Comparison of ENCODE assay signal across 14 cellular contexts in the genomic region with DNA sequence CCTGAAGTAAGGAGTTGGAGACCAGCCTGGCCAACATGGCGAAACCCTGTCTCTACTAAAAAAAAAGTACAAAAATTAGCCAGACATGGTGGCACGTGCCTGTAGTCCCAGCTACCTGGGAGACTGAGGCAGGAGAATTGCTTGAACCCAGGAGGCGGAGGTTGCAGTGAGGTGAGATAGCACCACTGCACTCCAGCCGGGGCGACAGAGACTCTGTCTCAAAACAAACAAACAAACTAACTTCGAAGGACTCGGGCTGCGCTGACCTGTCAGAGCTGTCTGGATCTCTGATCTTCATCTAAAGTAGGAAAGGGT. TPM values are rescaled to one million over a fixed set of nuclear protein-coding genes. Genes with fewer than 3 reads are reported as not detected.
A peak's percentile ranks its signal among the peaks of the same experiment; 100 is the strongest.
DNase-seq lines count a peak whose midpoint lies in the region; ATAC-seq, FAIRE-seq and TF ChIP-seq lines count a peak whose summit lies in the region.
"Not testable (repeated sequence)": the region's sequence is repeated elsewhere in the genome, so short reads cannot be mapped to it uniquely, and the experiment has no call there.
"Had no signal": no experiment of that assay in that cellular context is flagged by ENCODE, and none has a peak within 500 bp of the region (broad histone marks: within the 10 kb centered on the region; RNA-seq: fewer than 3 reads in every experiment).

No MANE protein-coding gene starts in this region.

- 34 to 43% methylated on average over 8 of the region's 8 CpGs for WGBS in GM23248 (ENCODE audit: low coverage in 1 of 2, low lambda C conversion rate in 2 of 2, missing lambda C conversion rate in 2 of 2), 2 experiments
- WGBS in ectodermal cell, 2 experiments, result 36 to 41% methylated on average over 8 of the region's 8 CpGs
- 12% methylated on average over 5 of the region's 8 CpGs for WGBS in HepG2 (ENCODE audit: low lambda C conversion rate)

- intact Hi-C loops in Panc1 (cut with micrococcal nuclease; ENCODE audit: unreplicated experiment); HepG2 (cut with micrococcal nuclease; ENCODE audit: unreplicated experiment): not testable (repeated sequence)

- H4K20me1 ChIP-seq in GM23248 (ENCODE audit: insufficient read depth); HepG2 (ENCODE audit: insufficient read depth, low read length): not testable (repeated sequence)
- peaks cover 20% of the 10 kb centered on the region for H4K20me1 ChIP-seq in neural progenitor cell (ENCODE audit: low read depth)

- POLR2A ChIA-PET in Panc1 (lab: Charles Lee), result not testable (repeated sequence)
- POLR2A ChIA-PET in activated CD4-positive, alpha-beta memory T cell treated with anti-CD3 and anti-CD28 coated beads, Interleukin-2, amount 10 ng/mL, durations not matched to agents 7 days and 5 days (lab: Charles Lee), result interaction anchor here (1.0 to 1.6 kb wide), 4 partner anchors 9 to 100 kb away, joined by 3 to 5 read pairs (median 4); partner anchors contain the start of gene ZNF263
- POLR2A ChIA-PET in HepG2 (lab: Yijun Ruan, JAX), result interaction anchor here (1.0 to 1.7 kb wide), 8 partner anchors 9 to 82 kb away, joined by 3 to 20 read pairs (median 4); partner anchors contain the start of gene ZNF213

- peaks cover 29% of the 10 kb centered on the region for H3K4me1 Mint-ChIP-seq in activated CD4-positive, alpha-beta memory T cell treated with anti-CD3 and anti-CD28 coated beads, Interleukin-2, amount 10 ng/mL, durations not matched to agents 7 days and 5 days
- peaks cover 21% of the 10 kb centered on the region for H3K4me1 Mint-ChIP-seq in activated naive CD8-positive, alpha-beta T cell (ENCODE audit: low read depth)
- peaks cover 27% of the 10 kb centered on the region for H3K4me1 Mint-ChIP-seq in neural progenitor cell
- peaks cover 17% of the 10 kb centered on the region for H3K4me1 Mint-ChIP-seq in type B pancreatic cell (ENCODE audit: unreplicated experiment)

- not testable (repeated sequence) for BruUV-seq in Panc1 (replicated peaks; lab: Mats Ljungman, UMichigan); HepG2 (replicated peaks; lab: Mats Ljungman, UMichigan)

- CTCF ChIA-PET in Panc1 (lab: Charles Lee); HepG2 (lab: Yijun Ruan, JAX; ENCODE audit: low intra/inter-chr PET ratio, low total read pairs): not testable (repeated sequence)
- CTCF ChIA-PET in activated CD4-positive, alpha-beta memory T cell treated with anti-CD3 and anti-CD28 coated beads, Interleukin-2, amount 10 ng/mL, durations not matched to agents 7 days and 5 days (lab: Charles Lee), result interaction anchor here (2.0 kb wide), 1 partner anchor 32 kb away, joined by 7 read pairs; no protein-coding TSS in a partner anchor

- H3K4me2 ChIP-seq in GM23248 (ENCODE audit: unreplicated experiment) (peak overlapping the region; percentile 80), HepG2 (ENCODE audit: low read depth, low read length) (peak overlapping the region; percentile 96), neural progenitor cell (peak overlapping the region; percentile 85)

- not testable (repeated sequence) for H3K9me3 Mint-ChIP-seq in activated CD4-positive, alpha-beta memory T cell treated with anti-CD3 and anti-CD28 coated beads, Interleukin-2, amount 10 ng/mL, durations not matched to agents 7 days and 5 days; activated naive CD8-positive, alpha-beta T cell (ENCODE audit: low read depth); neural progenitor cell; type B pancreatic cell

- H3F3A ChIP-seq in GM23248 (ENCODE audit: insufficient read depth) (peaks cover 22% of the 10 kb centered on the region; the same call in 1 of the 2 replicates), neural progenitor cell (ENCODE audit: low read depth) (peaks cover 29% of the 10 kb centered on the region)

- H3K9me2 ChIP-seq in GM23248 (ENCODE audit: insufficient read depth), result not testable (repeated sequence)

- TF ChIP-seq CTCF in Panc1 (IDR thresholded peaks at IDR 0.05); HepG2 (CRISPR knock-in tag; IDR thresholded peaks at IDR 0.05); neural progenitor cell (IDR thresholded peaks at IDR 0.05); type B pancreatic cell (conservative IDR thresholded peaks at IDR 0.05): not testable (repeated sequence)

- H3K79me2 ChIP-seq in GM23248 (ENCODE audit: insufficient read depth); HepG2 (ENCODE audit: insufficient read depth, low read length); neural progenitor cell (ENCODE audit: low read depth): not testable (repeated sequence)

- not testable (repeated sequence) for H3K36me3 Mint-ChIP-seq in activated CD4-positive, alpha-beta memory T cell treated with anti-CD3 and anti-CD28 coated beads, Interleukin-2, amount 10 ng/mL, durations not matched to agents 7 days and 5 days (ENCODE audit: low read depth); activated naive CD8-positive, alpha-beta T cell; neural progenitor cell; type B pancreatic cell

- not testable (repeated sequence) for H3K36me3 ChIP-seq in GM23248 (ENCODE audit: low read depth); Panc1 (ENCODE audit: control insufficient read depth, insufficient read depth, low read length); ectodermal cell (ENCODE audit: control insufficient read depth, insufficient read depth, low read length); HepG2 (replicated peaks in 1 of 2; ENCODE audit: control insufficient read depth in 1 of 2, insufficient read depth in 2 of 2, low read length in 2 of 2); neural progenitor cell

- FAIRE-seq in HepG2 (lab: Jason Lieb, UNC), result not testable (repeated sequence)

- H3K9me3 ChIP-seq in GM23248 (ENCODE audit: low read depth); Panc1 (ENCODE audit: control insufficient read depth, insufficient read depth, low read depth, low read length); ectodermal cell (ENCODE audit: control insufficient read depth, low read length); HepG2 (ENCODE audit: low read length); neural progenitor cell (ENCODE audit: low read depth): not testable (repeated sequence)

- not testable (repeated sequence) for H3K9ac ChIP-seq in GM23248; HepG2 (ENCODE audit: insufficient read depth, low read depth, low read length); neural progenitor cell

- H3K27ac Mint-ChIP-seq in activated CD4-positive, alpha-beta memory T cell treated with anti-CD3 and anti-CD28 coated beads, Interleukin-2, amount 10 ng/mL, durations not matched to agents 7 days and 5 days, result peak overlapping the region; percentile 62
- H3K27ac Mint-ChIP-seq in activated naive CD8-positive, alpha-beta T cell, result peak overlapping the region; percentile 93
- H3K27ac Mint-ChIP-seq in neural progenitor cell, result peak overlapping the region; percentile 98
- H3K27ac Mint-ChIP-seq in type B pancreatic cell, result peak overlapping the region; percentile 83

- TF ChIP-seq EP300 in HepG2 (IDR thresholded peaks at IDR 0.05; ENCODE audit: low read depth in 2 of 2, low read length in 2 of 2); HepG2 (CRISPR knock-in tag; IDR thresholded peaks at IDR 0.05; ENCODE audit: borderline replicate concordance): not testable (repeated sequence)

- in situ Hi-C loops in GM23248 (cut with MboI); Panc1 (cut with HindIII; ENCODE audit: low pct_unique_long_range_greater_than_20kb, low sequenced_read_pairs); HepG2 (cut with HindIII; ENCODE audit: extremely low pct_ligation_motif_present, low pct_unique_long_range_greater_than_20kb): not testable (repeated sequence)

- H3K4me3 ChIP-seq in GM23248 (peak overlapping the region; percentile 69), Panc1 (ENCODE audit: low read depth in 2 of 2, low read length in 2 of 2) (peak overlapping the region; percentile 64 to 85), ectodermal cell (ENCODE audit: insufficient read depth, low read depth, low read length) (peak overlapping the region; percentile 49), HepG2 (replicated peaks in 1 of 3; ENCODE audit: insufficient read depth in 1 of 3, low read depth in 2 of 3, low read length in 3 of 3) (peak overlapping the region in 2 of 3 experiments; percentile 72 to 83; a peak in 3 of 6 replicates), neural progenitor cell (peak overlapping the region; percentile 74)

- not testable (repeated sequence) for H3K4me1 ChIP-seq in GM23248 (ENCODE audit: insufficient read depth); Panc1 (ENCODE audit: control insufficient read depth, insufficient read depth, low read length); ectodermal cell (ENCODE audit: control insufficient read depth, insufficient read depth, low read length); neural progenitor cell
- peaks cover 58% of the 10 kb centered on the region for H3K4me1 ChIP-seq in HepG2 (ENCODE audit: insufficient read depth, low read length)

- not testable (repeated sequence) for TF ChIP-seq RAD21 in HepG2 (CRISPR knock-in tag; IDR thresholded peaks at IDR 0.05)

- peak overlapping the region; percentile 61 for H3K4me3 Mint-ChIP-seq in activated CD4-positive, alpha-beta memory T cell treated with anti-CD3 and anti-CD28 coated beads, Interleukin-2, amount 10 ng/mL, durations not matched to agents 7 days and 5 days
- H3K4me3 Mint-ChIP-seq in activated naive CD8-positive, alpha-beta T cell, result peak overlapping the region; percentile 84
- H3K4me3 Mint-ChIP-seq in neural progenitor cell, result peak overlapping the region; percentile 93
- H3K4me3 Mint-ChIP-seq in type B pancreatic cell, result peak overlapping the region; percentile 91

- not testable (repeated sequence) for H3K27ac ChIP-seq in GM23248; Panc1 (ENCODE audit: low read length); ectodermal cell (ENCODE audit: insufficient read depth, low read depth, low read length, poor library complexity, severe bottlenecking); HepG2 (ENCODE audit: extremely low read length, insufficient read depth, low read length); neural progenitor cell

- H3K27me3 ChIP-seq in GM23248 (replicated peaks; ENCODE audit: insufficient read depth), result peaks cover 17% of the 10 kb centered on the region
- H3K27me3 ChIP-seq in Panc1 (ENCODE audit: control insufficient read depth, insufficient read depth, low read length); HepG2 (ENCODE audit: control insufficient read depth in 1 of 2, insufficient read depth in 2 of 2, low read length in 2 of 2): not testable (repeated sequence)
- H3K27me3 ChIP-seq in ectodermal cell (ENCODE audit: control insufficient read depth, insufficient read depth, low read length, poor library complexity, severe bottlenecking), result peaks cover 93% of the 10 kb centered on the region
- peaks cover 99% of the 10 kb centered on the region for H3K27me3 ChIP-seq in neural progenitor cell

- not testable (repeated sequence) for H2AFZ ChIP-seq in GM23248; HepG2 (ENCODE audit: low read length); neural progenitor cell (replicated peaks)

- ATAC-seq in Panc1, HepG2: not testable (repeated sequence)

- DNase-seq in GM23248; Panc1 (ENCODE audit: low read depth, low spot score); activated CD4-positive, alpha-beta memory T cell treated with anti-CD3 and anti-CD28 coated beads, Interleukin-2, amount 10 ng/mL, durations not matched to agents 7 days and 5 days; HepG2 (ENCODE audit: low spot score); neural progenitor cell (ENCODE audit: low spot score); type B pancreatic cell (ENCODE audit: extremely low spot score, unreplicated experiment): not testable (repeated sequence)

- TF ChIP-seq POLR2A in HepG2 (IDR thresholded peaks at IDR 0.05; ENCODE audit: insufficient read depth in 1 of 2, low read depth in 2 of 2, low read length in 2 of 2), result not testable (repeated sequence)

- peaks cover 80% of the 10 kb centered on the region for H3K27me3 Mint-ChIP-seq in activated CD4-positive, alpha-beta memory T cell treated with anti-CD3 and anti-CD28 coated beads, Interleukin-2, amount 10 ng/mL, durations not matched to agents 7 days and 5 days
- H3K27me3 Mint-ChIP-seq in activated naive CD8-positive, alpha-beta T cell, result peaks cover 42% of the 10 kb centered on the region
- H3K27me3 Mint-ChIP-seq in neural progenitor cell (ENCODE audit: insufficient read depth, low read depth) (peaks cover 58% of the 10 kb centered on the region), type B pancreatic cell (peaks cover 94% of the 10 kb centered on the region)

RNA-seq across cellular contexts. Expression of gene OR1F1, which starts 5.8 kb away (rescaled TPM):
- total RNA-seq in GM23248 (2014; rRNA removed; shearing (Covaris generic)), result 5.3 TPM in 1 of 2 replicates, not detected in the other
- polyA plus RNA-seq in GM23248 (2016; fragmentation: Nextera tagmentation; extraction: Ambion mirVana) (not detected in 2 replicates), HepG2 (2011; rRNA removed) (0.90 and 0.97 TPM in 2 replicates)
- total RNA-seq in Panc1 (2021; ENCODE audit: unreplicated experiment) (0.26 TPM), HepG2 (2016; rRNA removed; fragmentation: Illumina TruSeq; extraction: Trizol) (not detected in 2 replicates), neural progenitor cell (ENCODE audit: low replicate concordance) (not detected in 2 replicates), type B pancreatic cell (ENCODE audit: low replicate concordance) (0.34 TPM in 1 of 2 replicates, not detected in the other)
- 0.63 TPM for polyA plus RNA-seq in Panc1 (2012; ENCODE audit: insufficient read length)
- total RNA-seq in activated CD4-positive, alpha-beta memory T cell treated with anti-CD3 and anti-CD28 coated beads, Interleukin-2, amount 10 ng/mL, durations not matched to agents 7 days and 5 days, result not detected
- polyA plus RNA-seq in ectodermal cell (2013, experiment 1 of 4), result not detected
- polyA plus RNA-seq in ectodermal cell (2013, experiment 2 of 4), result not detected
- not detected for polyA plus RNA-seq in ectodermal cell (2013, experiment 3 of 4)
- not detected for polyA plus RNA-seq in ectodermal cell (2013, experiment 4 of 4)
- total RNA-seq in HepG2 (2016; cell fraction: cytosol; rRNA removed; fragmentation: Illumina TruSeq; extraction: Trizol; ENCODE audit: low read depth), result not detected in 2 replicates
- 0.15 TPM in 1 of 2 replicates, not detected in the other for total RNA-seq in HepG2 (2016; cell fraction: insoluble cytoplasmic fraction; rRNA removed; fragmentation: Illumina TruSeq; extraction: Trizol)
- not detected in 2 replicates for total RNA-seq in HepG2 (2016; cell fraction: membrane; rRNA removed; fragmentation: Illumina TruSeq; extraction: Trizol)
- total RNA-seq in HepG2 (2016; cell fraction: nucleus; rRNA removed; fragmentation: Illumina TruSeq; extraction: Trizol), result not detected in 2 replicates
- polyA plus RNA-seq in HepG2 (2011; cell fraction: cytosol; rRNA removed), result 0.94 and 1.1 TPM in 2 replicates
- 0.88 and 1.3 TPM in 2 replicates for polyA plus RNA-seq in HepG2 (2011; cell fraction: nucleus; rRNA removed)
- 0.25 and 0.40 TPM in 2 replicates for polyA plus RNA-seq in HepG2 (2012)
- not detected in 2 replicates for polyA plus RNA-seq in HepG2 (2016; cell fraction: cytosol; fragmentation: Illumina TruSeq; extraction: Trizol; ENCODE audit: low read depth)
- polyA plus RNA-seq in HepG2 (2016; cell fraction: insoluble cytoplasmic fraction; fragmentation: Illumina TruSeq; extraction: Trizol; ENCODE audit: low read depth), result not detected in 2 replicates
- not detected in 2 replicates for polyA plus RNA-seq in HepG2 (2016; cell fraction: membrane; fragmentation: Illumina TruSeq; extraction: Trizol; ENCODE audit: low read depth)
- polyA plus RNA-seq in HepG2 (2016; cell fraction: nucleus; fragmentation: Illumina TruSeq; extraction: Trizol; ENCODE audit: insufficient read depth, low read depth), result 0.53 TPM in 1 of 2 replicates, not detected in the other
- 4.7 and 5.0 TPM in 2 replicates for polyA minus RNA-seq in HepG2 (2011; rRNA and poly(A)+ RNA removed; ENCODE audit: low replicate concordance)
- polyA minus RNA-seq in HepG2 (2011; cell fraction: cytosol; rRNA and poly(A)+ RNA removed), result 0.69 TPM in 1 of 2 replicates, not detected in the other
- polyA minus RNA-seq in HepG2 (2011; cell fraction: nucleus; rRNA and poly(A)+ RNA removed), result 0.64 TPM in 1 of 2 replicates, not detected in the other
- total RNA-seq: colonic mucosa; Daoy; omental fat pad; T-helper 2 cell treated with Interferon-gamma antibody and Interleukin-4, amounts not matched to agents 100 ng/mL and 5 ng/mL, for 36 hours; transverse colon had no signal
- polyA plus RNA-seq: adipose tissue had no signal

RNA-seq across cellular contexts. Expression of gene ZNF213, which starts 47.4 kb away (rescaled TPM):
- 7.3 and 7.7 TPM in 2 replicates for total RNA-seq in GM23248 (2014; rRNA removed; shearing (Covaris generic))
- polyA plus RNA-seq in GM23248 (2016; fragmentation: Nextera tagmentation; extraction: Ambion mirVana) (5.3 and 5.4 TPM in 2 replicates), HepG2 (2011; rRNA removed) (0.59 and 0.77 TPM in 2 replicates)
- total RNA-seq in Panc1 (2021; ENCODE audit: unreplicated experiment) (12.3 TPM), HepG2 (2016; rRNA removed; fragmentation: Illumina TruSeq; extraction: Trizol) (0.97 and 1.2 TPM in 2 replicates), neural progenitor cell (ENCODE audit: low replicate concordance) (1.3 and 4.0 TPM in 2 replicates), type B pancreatic cell (ENCODE audit: low replicate concordance) (11.6 and 13.3 TPM in 2 replicates)
- polyA plus RNA-seq in Panc1 (2012; ENCODE audit: insufficient read length), result 19.1 TPM
- 10 to 100 TPM; 10.5 to 11.6 TPM for total RNA-seq in activated CD4-positive, alpha-beta memory T cell treated with anti-CD3 and anti-CD28 coated beads, Interleukin-2, amount 10 ng/mL, durations not matched to agents 7 days and 5 days
- 9.6 TPM for polyA plus RNA-seq in ectodermal cell (2013, experiment 1 of 4)
- polyA plus RNA-seq in ectodermal cell (2013, experiment 2 of 4), result 8.5 TPM
- 8.9 TPM for polyA plus RNA-seq in ectodermal cell (2013, experiment 3 of 4)
- 9.2 TPM for polyA plus RNA-seq in ectodermal cell (2013, experiment 4 of 4)
- 0.51 and 0.71 TPM in 2 replicates for total RNA-seq in HepG2 (2016; cell fraction: cytosol; rRNA removed; fragmentation: Illumina TruSeq; extraction: Trizol; ENCODE audit: low read depth)
- total RNA-seq in HepG2 (2016; cell fraction: insoluble cytoplasmic fraction; rRNA removed; fragmentation: Illumina TruSeq; extraction: Trizol), result 0.78 and 0.92 TPM in 2 replicates
- total RNA-seq in HepG2 (2016; cell fraction: membrane; rRNA removed; fragmentation: Illumina TruSeq; extraction: Trizol), result 1.7 and 2.6 TPM in 2 replicates
- total RNA-seq in HepG2 (2016; cell fraction: nucleus; rRNA removed; fragmentation: Illumina TruSeq; extraction: Trizol), result 0.78 and 1.0 TPM in 2 replicates
- polyA plus RNA-seq in HepG2 (2011; cell fraction: cytosol; rRNA removed), result 0.38 and 0.42 TPM in 2 replicates
- polyA plus RNA-seq in HepG2 (2011; cell fraction: nucleus; rRNA removed), result 1.5 and 1.7 TPM in 2 replicates
- 2.8 and 3.3 TPM in 2 replicates for polyA plus RNA-seq in HepG2 (2012)
- polyA plus RNA-seq in HepG2 (2016; cell fraction: cytosol; fragmentation: Illumina TruSeq; extraction: Trizol; ENCODE audit: low read depth), result 1.4 and 1.9 TPM in 2 replicates
- polyA plus RNA-seq in HepG2 (2016; cell fraction: insoluble cytoplasmic fraction; fragmentation: Illumina TruSeq; extraction: Trizol; ENCODE audit: low read depth), result 2.2 and 3.9 TPM in 2 replicates
- polyA plus RNA-seq in HepG2 (2016; cell fraction: membrane; fragmentation: Illumina TruSeq; extraction: Trizol; ENCODE audit: low read depth), result 3.0 and 3.5 TPM in 2 replicates
- 2.6 and 3.8 TPM in 2 replicates for polyA plus RNA-seq in HepG2 (2016; cell fraction: nucleus; fragmentation: Illumina TruSeq; extraction: Trizol; ENCODE audit: insufficient read depth, low read depth)
- polyA minus RNA-seq in HepG2 (2011; rRNA and poly(A)+ RNA removed; ENCODE audit: low replicate concordance), result 1.5 and 2.3 TPM in 2 replicates
- polyA minus RNA-seq in HepG2 (2011; cell fraction: cytosol; rRNA and poly(A)+ RNA removed), result 2.1 and 2.5 TPM in 2 replicates
- polyA minus RNA-seq in HepG2 (2011; cell fraction: nucleus; rRNA and poly(A)+ RNA removed), result 0.26 and 0.50 TPM in 2 replicates

RNA-seq across cellular contexts. Expression of gene ZNF200, which starts 52.7 kb away (rescaled TPM):
- total RNA-seq in GM23248 (2014; rRNA removed; shearing (Covaris generic)), result 6.2 and 10.3 TPM in 2 replicates
- 7.0 and 7.8 TPM in 2 replicates for polyA plus RNA-seq in GM23248 (2016; fragmentation: Nextera tagmentation; extraction: Ambion mirVana)
- total RNA-seq in Panc1 (2021; ENCODE audit: unreplicated experiment), result 12.4 TPM
- 6.8 TPM for polyA plus RNA-seq in Panc1 (2012; ENCODE audit: insufficient read length)
- 10 to 100 TPM; 13.1 to 14.9 TPM for total RNA-seq in activated CD4-positive, alpha-beta memory T cell treated with anti-CD3 and anti-CD28 coated beads, Interleukin-2, amount 10 ng/mL, durations not matched to agents 7 days and 5 days
- 8.0 TPM for polyA plus RNA-seq in ectodermal cell (2013, experiment 1 of 4)
- 10.3 TPM for polyA plus RNA-seq in ectodermal cell (2013, experiment 2 of 4)
- polyA plus RNA-seq in ectodermal cell (2013, experiment 3 of 4), result 9.2 TPM
- 8.5 TPM for polyA plus RNA-seq in ectodermal cell (2013, experiment 4 of 4)
- total RNA-seq in HepG2 (2016; rRNA removed; fragmentation: Illumina TruSeq; extraction: Trizol), result 16.5 and 18.0 TPM in 2 replicates
- 3.5 and 3.9 TPM in 2 replicates for total RNA-seq in HepG2 (2016; cell fraction: cytosol; rRNA removed; fragmentation: Illumina TruSeq; extraction: Trizol; ENCODE audit: low read depth)
- total RNA-seq in HepG2 (2016; cell fraction: insoluble cytoplasmic fraction; rRNA removed; fragmentation: Illumina TruSeq; extraction: Trizol), result 15.2 and 18.5 TPM in 2 replicates
- 9.1 and 10.4 TPM in 2 replicates for total RNA-seq in HepG2 (2016; cell fraction: membrane; rRNA removed; fragmentation: Illumina TruSeq; extraction: Trizol)
- total RNA-seq in HepG2 (2016; cell fraction: nucleus; rRNA removed; fragmentation: Illumina TruSeq; extraction: Trizol), result 12.6 and 15.6 TPM in 2 replicates
- 3.5 and 4.0 TPM in 2 replicates for polyA plus RNA-seq in HepG2 (2011; rRNA removed)
- 1.9 and 2.7 TPM in 2 replicates for polyA plus RNA-seq in HepG2 (2011; cell fraction: cytosol; rRNA removed)
- polyA plus RNA-seq in HepG2 (2011; cell fraction: nucleus; rRNA removed), result 7.0 and 8.7 TPM in 2 replicates
- 4.4 and 6.0 TPM in 2 replicates for polyA plus RNA-seq in HepG2 (2012)
- 0.78 TPM in 2 replicates for polyA plus RNA-seq in HepG2 (2016; cell fraction: cytosol; fragmentation: Illumina TruSeq; extraction: Trizol; ENCODE audit: low read depth)
- 14.6 and 15.4 TPM in 2 replicates for polyA plus RNA-seq in HepG2 (2016; cell fraction: insoluble cytoplasmic fraction; fragmentation: Illumina TruSeq; extraction: Trizol; ENCODE audit: low read depth)
- polyA plus RNA-seq in HepG2 (2016; cell fraction: membrane; fragmentation: Illumina TruSeq; extraction: Trizol; ENCODE audit: low read depth), result 2.1 and 2.2 TPM in 2 replicates
- polyA plus RNA-seq in HepG2 (2016; cell fraction: nucleus; fragmentation: Illumina TruSeq; extraction: Trizol; ENCODE audit: insufficient read depth, low read depth), result 18.5 and 20.4 TPM in 2 replicates
- polyA minus RNA-seq in HepG2 (2011; rRNA and poly(A)+ RNA removed; ENCODE audit: low replicate concordance), result 5.2 and 14.9 TPM in 2 replicates
- polyA minus RNA-seq in HepG2 (2011; cell fraction: cytosol; rRNA and poly(A)+ RNA removed), result 4.4 and 4.9 TPM in 2 replicates
- polyA minus RNA-seq in HepG2 (2011; cell fraction: nucleus; rRNA and poly(A)+ RNA removed), result 11.8 and 14.4 TPM in 2 replicates
- total RNA-seq in neural progenitor cell (ENCODE audit: low replicate concordance), result 9.4 and 10.1 TPM in 2 replicates
- total RNA-seq in type B pancreatic cell (ENCODE audit: low replicate concordance), result 10.5 and 12.4 TPM in 2 replicates
